Comparison of ENCODE assay signal across 11 cellular contexts in the genomic region with DNA sequence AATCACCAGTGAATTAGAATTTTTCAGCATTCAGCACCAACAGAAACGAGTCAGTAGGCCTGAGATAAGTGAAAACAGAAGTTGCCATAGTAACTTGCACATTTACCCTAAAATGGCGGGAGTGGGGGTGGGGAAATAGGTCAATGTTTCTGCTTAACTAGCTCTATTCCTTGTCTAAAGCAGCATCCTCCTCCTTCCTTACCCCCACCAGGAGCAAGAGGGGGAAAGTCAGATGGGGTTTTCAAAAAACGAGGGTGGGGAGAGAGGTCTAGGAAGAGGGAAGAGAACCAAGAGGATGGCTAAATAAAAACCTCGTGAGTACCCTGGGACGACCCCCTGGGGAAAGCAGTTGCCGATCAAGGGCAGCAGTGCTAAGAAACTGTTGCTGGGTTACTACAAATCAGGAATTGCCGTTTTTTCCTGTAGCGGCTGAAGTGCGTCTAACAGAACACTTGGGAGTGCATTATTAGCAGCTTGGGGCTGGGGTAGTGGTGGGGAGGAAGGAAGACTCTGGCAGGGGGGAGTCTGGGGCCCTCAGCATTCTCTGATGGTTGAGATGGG. TPM values are rescaled to one million over a fixed set of nuclear protein-coding genes. Genes with fewer than 3 reads are reported as not detected.
A peak's percentile ranks its signal among the peaks of the same experiment; 100 is the strongest.
DNase-seq lines count a peak whose midpoint lies in the region; ATAC-seq and TF ChIP-seq lines count a peak whose summit lies in the region.
"Had no signal": no experiment of that assay in that cellular context is flagged by ENCODE, and none has a peak within 500 bp of the region (broad histone marks: within the 10 kb centered on the region; RNA-seq: fewer than 3 reads in every experiment).

No MANE protein-coding gene starts in this region.

- peak overlapping the region; percentile 83 for H3K27ac Mint-ChIP-seq in mesothelial cell of epicardium
- H3K27ac Mint-ChIP-seq in activated CD8-positive, alpha-beta memory T cell treated with anti-CD3 and anti-CD28 coated beads, Interleukin-2, amount 10 ng/mL, durations not matched to agents 7 days and 5 days: no peak overlapping the region
- H3K27ac Mint-ChIP-seq: stimulated activated naive CD8-positive, alpha-beta T cell treated with anti-CD3 and anti-CD28 coated beads, Interleukin-15, Interleukin-2, amounts not matched to agents 100 ng/mL and 50 ng/mL, for 24 hours had no signal

- peak; percentile 96 for DNase-seq in DMS79 treated with DMSO at 0.1 percent for 48 hours (lab: John Stamatoyannopoulos, UW)
- DNase-seq in NCI-H2107 treated with DMSO at 0.1 percent for 48 hours (lab: John Stamatoyannopoulos, UW; ENCODE audit: unreplicated experiment): peak; percentile 39
- DNase-seq in cerebellar cortex (ENCODE audit: low spot score): peak; percentile 67
- DNase-seq in mesothelial cell of epicardium (ENCODE audit: low spot score in 2 of 2, unreplicated experiment in 2 of 2): no peak
- no peak for DNase-seq in activated CD8-positive, alpha-beta memory T cell treated with anti-CD3 and anti-CD28 coated beads, Interleukin-2, amount 10 ng/mL, durations not matched to agents 7 days and 5 days
- no peak for DNase-seq in suprapubic skin (ENCODE audit: low spot score in 2 of 2)
- DNase-seq in right lobe of liver: no peak
- DNase-seq: COR-L47, left ventricle myocardium inferior had no signal

- peaks cover 29% of the 10 kb centered on the region for H3K36me3 Mint-ChIP-seq in mesothelial cell of epicardium
- peaks cover 12% of the 10 kb centered on the region for H3K36me3 Mint-ChIP-seq in activated CD8-positive, alpha-beta memory T cell treated with anti-CD3 and anti-CD28 coated beads, Interleukin-2, amount 10 ng/mL, durations not matched to agents 7 days and 5 days

- CTCF ChIA-PET in activated CD8-positive, alpha-beta memory T cell treated with anti-CD3 and anti-CD28 coated beads, Interleukin-2, amount 10 ng/mL, durations not matched to agents 7 days and 5 days (lab: Charles Lee): interaction anchor here (0.6 to 2.4 kb wide), 4 partner anchors 17 to 53 kb away, joined by 3 to 9 read pairs (median 8); no protein-coding TSS in a partner anchor

- H3K9me3 ChIP-seq in suprapubic skin (no peaks in the 10 kb centered on the region), right lobe of liver (no peaks in the 10 kb centered on the region)
- H3K9me3 ChIP-seq: left ventricle myocardium inferior had no signal

- H3K27ac ChIP-seq in suprapubic skin (no peak overlapping the region), right lobe of liver (no peak overlapping the region)
- H3K27ac ChIP-seq: left ventricle myocardium inferior had no signal

- no peaks in the 10 kb centered on the region for H3K4me1 ChIP-seq in suprapubic skin
- no peaks in the 10 kb centered on the region for H3K4me1 ChIP-seq in right lobe of liver
- H3K4me1 ChIP-seq: left ventricle myocardium inferior had no signal

- ATAC-seq in activated CD8-positive, alpha-beta memory T cell treated with anti-CD3 and anti-CD28 coated beads, Interleukin-2, amount 10 ng/mL, durations not matched to agents 7 days and 5 days: no peak
- no peak for ATAC-seq in GM21825 (IDR thresholded peaks at IDR 0.05; ENCODE audit: unreplicated experiment)
- no peak for ATAC-seq in right lobe of liver

- H3K36me3 ChIP-seq in suprapubic skin: peaks cover 66% of the 10 kb centered on the region
- peaks cover 0 to 37% (median 9%) of the 10 kb centered on the region in 4 donors for H3K36me3 ChIP-seq in right lobe of liver

- H3K4me3 ChIP-seq in suprapubic skin: no peak overlapping the region
- no peak overlapping the region for H3K4me3 ChIP-seq in right lobe of liver
- H3K4me3 ChIP-seq: left ventricle myocardium inferior had no signal

- H3K4me1 Mint-ChIP-seq in mesothelial cell of epicardium: peaks cover 6% of the 10 kb centered on the region
- H3K4me1 Mint-ChIP-seq in activated CD8-positive, alpha-beta memory T cell treated with anti-CD3 and anti-CD28 coated beads, Interleukin-2, amount 10 ng/mL, durations not matched to agents 7 days and 5 days: peaks cover 4% of the 10 kb centered on the region

- intact Hi-C loops in right lobe of liver (cut with DNase I): no loop called here

- H3K27me3 Mint-ChIP-seq in mesothelial cell of epicardium (ENCODE audit: low read depth): no peaks in the 10 kb centered on the region
- H3K27me3 Mint-ChIP-seq in activated CD8-positive, alpha-beta memory T cell treated with anti-CD3 and anti-CD28 coated beads, Interleukin-2, amount 10 ng/mL, durations not matched to agents 7 days and 5 days: no peaks in the 10 kb centered on the region
- H3K27me3 Mint-ChIP-seq: stimulated activated naive CD8-positive, alpha-beta T cell treated with anti-CD3 and anti-CD28 coated beads, Interleukin-15, Interleukin-2, amounts not matched to agents 100 ng/mL and 50 ng/mL, for 24 hours had no signal

- H3K9me3 Mint-ChIP-seq in mesothelial cell of epicardium: no peaks in the 10 kb centered on the region
- H3K9me3 Mint-ChIP-seq in activated CD8-positive, alpha-beta memory T cell treated with anti-CD3 and anti-CD28 coated beads, Interleukin-2, amount 10 ng/mL, durations not matched to agents 7 days and 5 days (ENCODE audit: low read depth): no peaks in the 10 kb centered on the region
- H3K9me3 Mint-ChIP-seq: stimulated activated naive CD8-positive, alpha-beta T cell treated with anti-CD3 and anti-CD28 coated beads, Interleukin-15, Interleukin-2, amounts not matched to agents 100 ng/mL and 50 ng/mL, for 24 hours had no signal

- TF ChIP-seq CTCF in mesothelial cell of epicardium (IDR thresholded peaks at IDR 0.05; ENCODE audit: unreplicated experiment) (no peak), suprapubic skin (IDR thresholded peaks at IDR 0.05) (no peak), right lobe of liver (IDR thresholded peaks at IDR 0.05) (no peak)

- TF ChIP-seq EP300 in suprapubic skin (IDR thresholded peaks at IDR 0.05): no peak

- no peak overlapping the region for H3K4me3 Mint-ChIP-seq in mesothelial cell of epicardium
- H3K4me3 Mint-ChIP-seq in activated CD8-positive, alpha-beta memory T cell treated with anti-CD3 and anti-CD28 coated beads, Interleukin-2, amount 10 ng/mL, durations not matched to agents 7 days and 5 days: no peak overlapping the region
- H3K4me3 Mint-ChIP-seq: stimulated activated naive CD8-positive, alpha-beta T cell treated with anti-CD3 and anti-CD28 coated beads, Interleukin-15, Interleukin-2, amounts not matched to agents 100 ng/mL and 50 ng/mL, for 24 hours had no signal

- TF ChIP-seq POLR2A in suprapubic skin (IDR thresholded peaks at IDR 0.05): no peak
- no peak for TF ChIP-seq POLR2A in right lobe of liver (IDR thresholded peaks at IDR 0.05)

- WGBS in suprapubic skin: 50% methylated on average over 9 of the region's 9 CpGs
- whole genome bisulfite sequencing in right lobe of liver (ENCODE audit: insufficient coverage, low coverage, low lambda C conversion rate, missing lambda C conversion rate): 73% methylated on average over 8 of the region's 9 CpGs

- H3K27me3 ChIP-seq in suprapubic skin (no peaks in the 10 kb centered on the region), right lobe of liver (no peaks in the 10 kb centered on the region)

RNA-seq across cellular contexts. Expression of gene MNT, which starts 34.4 kb away (rescaled TPM):
- total RNA-seq in mesothelial cell of epicardium: 47.5 to 49.1 TPM (median 48.3 TPM) in 3 replicates
- total RNA-seq in activated CD8-positive, alpha-beta memory T cell treated with anti-CD3 and anti-CD28 coated beads, Interleukin-2, amount 10 ng/mL, durations not matched to agents 7 days and 5 days: 10 to 100 TPM; 26.0 to 31.9 TPM
- total RNA-seq in suprapubic skin: 10 to 100 TPM; 20.9 to 50.0 (median 44.1) TPM
- total RNA-seq in right lobe of liver: 10 to 100 TPM in 2 of 6 experiments, 1 to 10 TPM in 4; 3.3 to 12.6 (median 7.0) TPM

Comparison
In these comparisons a context has a peak if more than half of its experiments do, and no peak if none do; other contexts are left out.
1. DNase-seq: peak in DMS79 treated with DMSO at 0.1 percent for 48 hours (single experiment), NCI-H2107 treated with DMSO at 0.1 percent for 48 hours (single experiment) and cerebellar cortex (single experiment); none in mesothelial cell of epicardium (0 of 2), activated CD8-positive, alpha-beta memory T cell treated with anti-CD3 and anti-CD28 coated beads, Interleukin-2, amount 10 ng/mL, durations not matched to agents 7 days and 5 days (single experiment), suprapubic skin (0 of 2) and right lobe of liver (0 of 3).